In the genomic region with DNA sequence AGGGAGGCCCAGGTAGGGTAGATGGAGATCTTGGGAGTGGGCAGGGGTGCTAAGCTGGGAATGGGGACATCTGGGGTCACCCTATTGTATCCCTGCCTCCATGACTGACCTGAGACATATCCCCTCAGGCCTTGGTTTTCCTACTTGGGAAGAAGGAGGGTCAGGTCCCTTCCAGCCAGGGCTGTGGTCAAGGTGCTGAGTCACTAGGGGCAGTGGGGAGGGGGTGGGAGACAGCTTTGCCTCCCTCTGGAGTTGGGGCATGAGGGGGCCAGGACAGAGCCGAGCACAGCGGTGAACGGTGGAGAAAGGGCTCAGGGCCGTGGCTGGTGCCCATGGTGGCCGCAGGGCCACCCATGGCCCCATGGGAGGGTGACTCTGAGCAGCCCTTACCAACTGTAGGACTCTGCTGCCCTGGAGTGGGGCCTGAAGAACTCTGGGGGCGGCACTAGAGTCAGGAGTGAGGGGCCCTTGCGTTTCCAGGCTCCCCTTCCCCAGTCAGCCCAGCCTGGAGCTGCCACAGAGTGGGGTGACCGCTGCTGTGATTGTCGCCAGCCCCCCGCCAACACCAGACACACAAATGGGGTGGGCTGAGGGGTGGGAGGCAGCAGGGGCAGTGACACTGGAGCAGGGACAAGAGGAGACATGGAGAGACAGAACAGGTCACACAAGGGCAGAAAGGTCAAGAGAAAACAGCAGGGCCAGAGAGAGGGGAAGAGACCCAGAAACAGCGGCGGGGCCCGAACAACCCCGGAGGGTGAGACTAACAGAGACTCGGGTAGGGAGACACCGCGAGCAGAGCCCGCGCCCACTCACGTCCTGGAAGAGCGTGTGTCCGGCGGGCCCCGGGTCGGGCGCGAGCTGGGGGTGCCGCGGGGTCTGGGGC, we compare ENCODE assay signal across 1 cellular context.
TF ChIP-seq lines count a peak whose summit lies in the region.

No MANE protein-coding gene starts in this region.

TF ChIP-seq in HepG2, 621 proteins besides CTCF, POLR2A, EP300 and RAD21 (continues in another document):
- TF ChIP-seq, protein P1, sequence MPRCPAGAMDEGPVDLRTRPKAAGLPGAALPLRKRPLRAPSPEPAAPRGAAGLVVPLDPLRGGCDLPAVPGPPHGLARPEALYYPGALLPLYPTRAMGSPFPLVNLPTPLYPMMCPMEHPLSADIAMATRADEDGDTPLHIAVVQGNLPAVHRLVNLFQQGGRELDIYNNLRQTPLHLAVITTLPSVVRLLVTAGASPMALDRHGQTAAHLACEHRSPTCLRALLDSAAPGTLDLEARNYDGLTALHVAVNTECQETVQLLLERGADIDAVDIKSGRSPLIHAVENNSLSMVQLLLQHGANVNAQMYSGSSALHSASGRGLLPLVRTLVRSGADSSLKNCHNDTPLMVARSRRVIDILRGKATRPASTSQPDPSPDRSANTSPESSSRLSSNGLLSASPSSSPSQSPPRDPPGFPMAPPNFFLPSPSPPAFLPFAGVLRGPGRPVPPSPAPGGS (CRISPR knock-in tag; IDR thresholded peaks at IDR 0.05): 0 out of 2 replicates have a peak, but pooled peaks have one; percentile 14
- peak; percentile 18; the same call in 1 of the 2 replicates for TF ChIP-seq ZKSCAN5 (CRISPR knock-in tag; IDR thresholded peaks at IDR 0.05)
- TF ChIP-seq, protein P2, sequence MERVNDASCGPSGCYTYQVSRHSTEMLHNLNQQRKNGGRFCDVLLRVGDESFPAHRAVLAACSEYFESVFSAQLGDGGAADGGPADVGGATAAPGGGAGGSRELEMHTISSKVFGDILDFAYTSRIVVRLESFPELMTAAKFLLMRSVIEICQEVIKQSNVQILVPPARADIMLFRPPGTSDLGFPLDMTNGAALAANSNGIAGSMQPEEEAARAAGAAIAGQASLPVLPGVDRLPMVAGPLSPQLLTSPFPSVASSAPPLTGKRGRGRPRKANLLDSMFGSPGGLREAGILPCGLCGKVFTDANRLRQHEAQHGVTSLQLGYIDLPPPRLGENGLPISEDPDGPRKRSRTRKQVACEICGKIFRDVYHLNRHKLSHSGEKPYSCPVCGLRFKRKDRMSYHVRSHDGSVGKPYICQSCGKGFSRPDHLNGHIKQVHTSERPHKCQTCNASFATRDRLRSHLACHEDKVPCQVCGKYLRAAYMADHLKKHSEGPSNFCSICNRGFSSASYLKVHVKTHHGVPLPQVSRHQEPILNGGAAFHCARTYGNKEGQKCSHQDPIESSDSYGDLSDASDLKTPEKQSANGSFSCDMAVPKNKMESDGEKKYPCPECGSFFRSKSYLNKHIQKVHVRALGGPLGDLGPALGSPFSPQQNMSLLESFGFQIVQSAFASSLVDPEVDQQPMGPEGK (CRISPR knock-in tag; IDR thresholded peaks at IDR 0.05): peak; percentile 7; the same call in 1 of the 2 replicates
- 0 out of 2 replicates have a peak, but pooled peaks have one; percentile 8 for TF ChIP-seq NFYB (CRISPR knock-in tag; IDR thresholded peaks at IDR 0.05)
- TF ChIP-seq, protein P3, sequence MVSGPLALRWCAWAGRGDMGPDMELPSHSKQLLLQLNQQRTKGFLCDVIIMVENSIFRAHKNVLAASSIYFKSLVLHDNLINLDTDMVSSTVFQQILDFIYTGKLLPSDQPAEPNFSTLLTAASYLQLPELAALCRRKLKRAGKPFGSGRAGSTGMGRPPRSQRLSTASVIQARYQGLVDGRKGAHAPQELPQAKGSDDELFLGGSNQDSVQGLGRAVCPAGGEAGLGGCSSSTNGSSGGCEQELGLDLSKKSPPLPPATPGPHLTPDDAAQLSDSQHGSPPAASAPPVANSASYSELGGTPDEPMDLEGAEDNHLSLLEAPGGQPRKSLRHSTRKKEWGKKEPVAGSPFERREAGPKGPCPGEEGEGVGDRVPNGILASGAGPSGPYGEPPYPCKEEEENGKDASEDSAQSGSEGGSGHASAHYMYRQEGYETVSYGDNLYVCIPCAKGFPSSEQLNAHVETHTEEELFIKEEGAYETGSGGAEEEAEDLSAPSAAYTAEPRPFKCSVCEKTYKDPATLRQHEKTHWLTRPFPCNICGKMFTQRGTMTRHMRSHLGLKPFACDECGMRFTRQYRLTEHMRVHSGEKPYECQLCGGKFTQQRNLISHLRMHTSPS (CRISPR knock-in tag; IDR thresholded peaks at IDR 0.05; ENCODE audit: low read depth): 0 out of 2 replicates have a peak, but pooled peaks have one; percentile 39
- TF ChIP-seq, protein P4, sequence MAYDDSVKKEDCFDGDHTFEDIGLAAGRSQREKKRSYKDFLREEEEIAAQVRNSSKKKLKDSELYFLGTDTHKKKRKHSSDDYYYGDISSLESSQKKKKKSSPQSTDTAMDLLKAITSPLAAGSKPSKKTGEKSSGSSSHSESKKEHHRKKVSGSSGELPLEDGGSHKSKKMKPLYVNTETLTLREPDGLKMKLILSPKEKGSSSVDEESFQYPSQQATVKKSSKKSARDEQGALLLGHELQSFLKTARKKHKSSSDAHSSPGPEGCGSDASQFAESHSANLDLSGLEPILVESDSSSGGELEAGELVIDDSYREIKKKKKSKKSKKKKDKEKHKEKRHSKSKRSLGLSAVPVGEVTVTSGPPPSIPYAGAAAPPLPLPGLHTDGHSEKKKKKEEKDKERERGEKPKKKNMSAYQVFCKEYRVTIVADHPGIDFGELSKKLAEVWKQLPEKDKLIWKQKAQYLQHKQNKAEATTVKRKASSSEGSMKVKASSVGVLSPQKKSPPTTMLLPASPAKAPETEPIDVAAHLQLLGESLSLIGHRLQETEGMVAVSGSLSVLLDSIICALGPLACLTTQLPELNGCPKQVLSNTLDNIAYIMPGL (CRISPR knock-in tag; IDR thresholded peaks at IDR 0.05; ENCODE audit: borderline replicate concordance in 1 of 2, low read depth in 1 of 2): peak in 1 of 2 experiments; percentile 46; a peak in 3 of 4 replicates
- TF ChIP-seq, protein P5, sequence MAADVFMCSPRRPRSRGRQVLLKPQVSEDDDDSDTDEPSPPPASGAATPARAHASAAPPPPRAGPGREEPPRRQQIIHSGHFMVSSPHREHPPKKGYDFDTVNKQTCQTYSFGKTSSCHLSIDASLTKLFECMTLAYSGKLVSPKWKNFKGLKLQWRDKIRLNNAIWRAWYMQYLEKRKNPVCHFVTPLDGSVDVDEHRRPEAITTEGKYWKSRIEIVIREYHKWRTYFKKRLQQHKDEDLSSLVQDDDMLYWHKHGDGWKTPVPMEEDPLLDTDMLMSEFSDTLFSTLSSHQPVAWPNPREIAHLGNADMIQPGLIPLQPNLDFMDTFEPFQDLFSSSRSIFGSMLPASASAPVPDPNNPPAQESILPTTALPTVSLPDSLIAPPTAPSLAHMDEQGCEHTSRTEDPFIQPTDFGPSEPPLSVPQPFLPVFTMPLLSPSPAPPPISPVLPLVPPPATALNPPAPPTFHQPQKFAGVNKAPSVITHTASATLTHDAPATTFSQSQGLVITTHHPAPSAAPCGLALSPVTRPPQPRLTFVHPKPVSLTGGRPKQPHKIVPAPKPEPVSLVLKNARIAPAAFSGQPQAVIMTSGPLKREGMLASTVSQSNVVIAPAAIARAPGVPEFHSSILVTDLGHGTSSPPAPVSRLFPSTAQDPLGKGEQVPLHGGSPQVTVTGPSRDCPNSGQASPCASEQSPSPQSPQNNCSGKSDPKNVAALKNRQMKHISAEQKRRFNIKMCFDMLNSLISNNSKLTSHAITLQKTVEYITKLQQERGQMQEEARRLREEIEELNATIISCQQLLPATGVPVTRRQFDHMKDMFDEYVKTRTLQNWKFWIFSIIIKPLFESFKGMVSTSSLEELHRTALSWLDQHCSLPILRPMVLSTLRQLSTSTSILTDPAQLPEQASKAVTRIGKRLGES (CRISPR knock-in tag; IDR thresholded peaks at IDR 0.05; ENCODE audit: borderline replicate concordance): no peak
- TF ChIP-seq, protein P6, sequence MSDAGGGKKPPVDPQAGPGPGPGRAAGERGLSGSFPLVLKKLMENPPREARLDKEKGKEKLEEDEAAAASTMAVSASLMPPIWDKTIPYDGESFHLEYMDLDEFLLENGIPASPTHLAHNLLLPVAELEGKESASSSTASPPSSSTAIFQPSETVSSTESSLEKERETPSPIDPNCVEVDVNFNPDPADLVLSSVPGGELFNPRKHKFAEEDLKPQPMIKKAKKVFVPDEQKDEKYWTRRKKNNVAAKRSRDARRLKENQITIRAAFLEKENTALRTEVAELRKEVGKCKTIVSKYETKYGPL (CRISPR knock-in tag; IDR thresholded peaks at IDR 0.05): no peak
- TF ChIP-seq ZNF749 (CRISPR knock-in tag; IDR thresholded peaks at IDR 0.05; ENCODE audit: borderline replicate concordance): peak; percentile 65; the same call in 1 of the 2 replicates
- TF ChIP-seq NFE2 (CRISPR knock-in tag; IDR thresholded peaks at IDR 0.05): peak; percentile 34; the same call in 1 of the 2 replicates
- TF ChIP-seq PLRG1 (conservative IDR thresholded peaks at IDR 0.05): no peak
- 0 out of 2 replicates have a peak, but pooled peaks have one; percentile 20 for TF ChIP-seq SP2 (CRISPR knock-in tag; IDR thresholded peaks at IDR 0.05)
- TF ChIP-seq HES4 (CRISPR knock-in tag; IDR thresholded peaks at IDR 0.05; ENCODE audit: borderline replicate concordance): peak; percentile 70
- TF ChIP-seq, protein P7, sequence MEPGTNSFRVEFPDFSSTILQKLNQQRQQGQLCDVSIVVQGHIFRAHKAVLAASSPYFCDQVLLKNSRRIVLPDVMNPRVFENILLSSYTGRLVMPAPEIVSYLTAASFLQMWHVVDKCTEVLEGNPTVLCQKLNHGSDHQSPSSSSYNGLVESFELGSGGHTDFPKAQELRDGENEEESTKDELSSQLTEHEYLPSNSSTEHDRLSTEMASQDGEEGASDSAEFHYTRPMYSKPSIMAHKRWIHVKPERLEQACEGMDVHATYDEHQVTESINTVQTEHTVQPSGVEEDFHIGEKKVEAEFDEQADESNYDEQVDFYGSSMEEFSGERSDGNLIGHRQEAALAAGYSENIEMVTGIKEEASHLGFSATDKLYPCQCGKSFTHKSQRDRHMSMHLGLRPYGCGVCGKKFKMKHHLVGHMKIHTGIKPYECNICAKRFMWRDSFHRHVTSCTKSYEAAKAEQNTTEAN (CRISPR knock-in tag; conservative IDR thresholded peaks at IDR 0.05): 0 out of 2 replicates have a peak, but pooled peaks have one; percentile 24
- 0 out of 2 replicates have a peak, but pooled peaks have one; percentile 23 for TF ChIP-seq ZNF335 (CRISPR knock-in tag; IDR thresholded peaks at IDR 0.05)
- no peak for TF ChIP-seq ZNF768 (CRISPR knock-in tag; IDR thresholded peaks at IDR 0.05)
- TF ChIP-seq HOXA7 (CRISPR knock-in tag; IDR thresholded peaks at IDR 0.05): no peak
- peak; percentile 47; the same call in 1 of the 2 replicates for TF ChIP-seq MEF2D (CRISPR knock-in tag; IDR thresholded peaks at IDR 0.05)
- peak in 1 of 2 experiments; percentile 50; a peak in 2 of 4 replicates for TF ChIP-seq KLF16 (CRISPR knock-in tag; IDR thresholded peaks at IDR 0.05)
- TF ChIP-seq, protein P8, sequence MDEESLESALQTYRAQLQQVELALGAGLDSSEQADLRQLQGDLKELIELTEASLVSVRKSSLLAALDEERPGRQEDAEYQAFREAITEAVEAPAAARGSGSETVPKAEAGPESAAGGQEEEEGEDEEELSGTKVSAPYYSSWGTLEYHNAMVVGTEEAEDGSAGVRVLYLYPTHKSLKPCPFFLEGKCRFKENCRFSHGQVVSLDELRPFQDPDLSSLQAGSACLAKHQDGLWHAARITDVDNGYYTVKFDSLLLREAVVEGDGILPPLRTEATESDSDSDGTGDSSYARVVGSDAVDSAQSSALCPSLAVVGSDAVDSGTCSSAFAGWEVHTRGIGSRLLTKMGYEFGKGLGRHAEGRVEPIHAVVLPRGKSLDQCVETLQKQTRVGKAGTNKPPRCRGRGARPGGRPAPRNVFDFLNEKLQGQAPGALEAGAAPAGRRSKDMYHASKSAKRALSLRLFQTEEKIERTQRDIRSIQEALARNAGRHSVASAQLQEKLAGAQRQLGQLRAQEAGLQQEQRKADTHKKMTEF (CRISPR knock-in tag; IDR thresholded peaks at IDR 0.05): peak; percentile 38; the same call in 1 of the 2 replicates
- peak; percentile 15 to 36; a peak in 1 of 4 replicates for TF ChIP-seq NR2F1 (CRISPR knock-in tag; IDR thresholded peaks at IDR 0.05)
- TF ChIP-seq, protein P9, sequence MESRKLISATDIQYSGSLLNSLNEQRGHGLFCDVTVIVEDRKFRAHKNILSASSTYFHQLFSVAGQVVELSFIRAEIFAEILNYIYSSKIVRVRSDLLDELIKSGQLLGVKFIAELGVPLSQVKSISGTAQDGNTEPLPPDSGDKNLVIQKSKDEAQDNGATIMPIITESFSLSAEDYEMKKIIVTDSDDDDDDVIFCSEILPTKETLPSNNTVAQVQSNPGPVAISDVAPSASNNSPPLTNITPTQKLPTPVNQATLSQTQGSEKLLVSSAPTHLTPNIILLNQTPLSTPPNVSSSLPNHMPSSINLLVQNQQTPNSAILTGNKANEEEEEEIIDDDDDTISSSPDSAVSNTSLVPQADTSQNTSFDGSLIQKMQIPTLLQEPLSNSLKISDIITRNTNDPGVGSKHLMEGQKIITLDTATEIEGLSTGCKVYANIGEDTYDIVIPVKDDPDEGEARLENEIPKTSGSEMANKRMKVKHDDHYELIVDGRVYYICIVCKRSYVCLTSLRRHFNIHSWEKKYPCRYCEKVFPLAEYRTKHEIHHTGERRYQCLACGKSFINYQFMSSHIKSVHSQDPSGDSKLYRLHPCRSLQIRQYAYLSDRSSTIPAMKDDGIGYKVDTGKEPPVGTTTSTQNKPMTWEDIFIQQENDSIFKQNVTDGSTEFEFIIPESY (CRISPR knock-in tag; IDR thresholded peaks at IDR 0.05): no peak; the same call in 1 of the 2 replicates
- TF ChIP-seq, protein P10, sequence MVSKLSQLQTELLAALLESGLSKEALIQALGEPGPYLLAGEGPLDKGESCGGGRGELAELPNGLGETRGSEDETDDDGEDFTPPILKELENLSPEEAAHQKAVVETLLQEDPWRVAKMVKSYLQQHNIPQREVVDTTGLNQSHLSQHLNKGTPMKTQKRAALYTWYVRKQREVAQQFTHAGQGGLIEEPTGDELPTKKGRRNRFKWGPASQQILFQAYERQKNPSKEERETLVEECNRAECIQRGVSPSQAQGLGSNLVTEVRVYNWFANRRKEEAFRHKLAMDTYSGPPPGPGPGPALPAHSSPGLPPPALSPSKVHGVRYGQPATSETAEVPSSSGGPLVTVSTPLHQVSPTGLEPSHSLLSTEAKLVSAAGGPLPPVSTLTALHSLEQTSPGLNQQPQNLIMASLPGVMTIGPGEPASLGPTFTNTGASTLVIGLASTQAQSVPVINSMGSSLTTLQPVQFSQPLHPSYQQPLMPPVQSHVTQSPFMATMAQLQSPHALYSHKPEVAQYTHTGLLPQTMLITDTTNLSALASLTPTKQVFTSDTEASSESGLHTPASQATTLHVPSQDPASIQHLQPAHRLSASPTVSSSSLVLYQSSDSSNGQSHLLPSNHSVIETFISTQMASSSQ (IDR thresholded peaks at IDR 0.05; ENCODE audit: low read depth): no peak
- TF ChIP-seq, protein P10 (CRISPR knock-in tag; IDR thresholded peaks at IDR 0.05; ENCODE audit: borderline replicate concordance): peak; percentile 43
- TF ChIP-seq SOX13 (IDR thresholded peaks at IDR 0.05): no peak
- TF ChIP-seq SOX13 (CRISPR knock-in tag; conservative IDR thresholded peaks at IDR 0.05 in 1 of 2, IDR thresholded peaks at IDR 0.05 in 1 of 2): 0 out of 4 replicates have a peak, but pooled peaks of 1 of the 2 experiments have one; percentile 1
- TF ChIP-seq MEIS1 (CRISPR knock-in tag; IDR thresholded peaks at IDR 0.05; ENCODE audit: borderline replicate concordance): peak; percentile 35; the same call in 1 of the 2 replicates
- peak; percentile 10 for TF ChIP-seq RBM39 (IDR thresholded peaks at IDR 0.05; ENCODE audit: low read depth, low read length, poor library complexity, severe bottlenecking)
